ENCODE assay signal across 8 cellular contexts in the genomic region with DNA sequence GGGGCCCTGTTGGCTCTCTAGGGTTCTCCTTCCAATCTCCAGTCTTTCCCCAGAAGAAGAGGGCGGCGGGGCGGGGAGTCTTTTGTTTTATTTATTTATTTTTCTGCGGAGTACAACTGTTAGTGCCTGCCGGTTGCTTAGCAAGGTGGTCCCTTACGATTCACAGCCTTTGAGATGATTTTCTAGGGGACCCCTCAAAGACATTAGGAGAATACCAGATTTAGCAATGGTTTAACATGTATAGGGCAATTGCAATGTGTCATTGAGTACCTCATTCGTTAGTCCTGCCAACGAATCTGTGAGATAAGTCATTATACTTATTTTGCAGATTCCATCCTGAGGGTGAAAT. TPM values are rescaled to one million over a fixed set of nuclear protein-coding genes. Genes with fewer than 3 reads are reported as not detected.
A peak's percentile ranks its signal among the peaks of the same experiment; 100 is the strongest.
DNase-seq lines count a peak whose midpoint lies in the region; ATAC-seq, FAIRE-seq and TF ChIP-seq lines count a peak whose summit lies in the region.

No MANE protein-coding gene starts in this region.

- H3K4me2 ChIP-seq in DND-41 (ENCODE audit: insufficient read depth, low read length) = peak overlapping the region; percentile 95
- peak overlapping the region; percentile 95 for H3K4me2 ChIP-seq in MM.1S (ENCODE audit: low read depth, low read length)

- H3K27me3 ChIP-seq in DND-41 (ENCODE audit: insufficient read depth, low read length, poor library complexity) = no peaks in the 10 kb centered on the region
- H3K27me3 ChIP-seq in MM.1S (replicated peaks; ENCODE audit: insufficient read depth, low read length) = no peaks in the 10 kb centered on the region
- no peaks in the 10 kb centered on the region for H3K27me3 ChIP-seq in endocrine pancreas (ENCODE audit: control insufficient read depth, insufficient read depth, low read length)
- H3K27me3 ChIP-seq in pancreas = no peaks in the 10 kb centered on the region

- DNase-seq in DND-41 (no peak), MM.1S (no peak), pancreas (no peak), Ammon's horn (ENCODE audit: low spot score) (no peak), NCI-H748 (lab: John Stamatoyannopoulos, UW; ENCODE audit: unreplicated experiment) (no peak), sciatic nerve (ENCODE audit: low spot score) (no peak)

- H3K79me2 ChIP-seq in DND-41 (ENCODE audit: insufficient read depth, low read length) (peaks cover 27% of the 10 kb centered on the region), MM.1S (ENCODE audit: low read length) (peaks cover 33% of the 10 kb centered on the region)

- H3K4me3 ChIP-seq in DND-41 (ENCODE audit: low read depth in 1 of 2, low read length in 2 of 2) (peak overlapping the region; percentile 75 to 94), MM.1S (ENCODE audit: low read length) (peak overlapping the region; percentile 46), endocrine pancreas (ENCODE audit: control insufficient read depth, insufficient read depth, low read length) (peak overlapping the region; percentile 77), pancreas (peak overlapping the region; percentile 71 to 87 (median 82))

- intact Hi-C loops in pancreas (cut with DNase I) (no loop called here), sciatic nerve (cut with DNase I) (loop anchor here (5.0 kb wide), 1 partner anchor 54 kb away; a partner anchor contains a TSS)

- peaks cover 36% of the 10 kb centered on the region for H3K36me3 ChIP-seq in DND-41 (ENCODE audit: insufficient read depth, low read length)
- peaks cover 15% of the 10 kb centered on the region; the same call in 1 of the 2 replicates for H3K36me3 ChIP-seq in MM.1S (replicated peaks; ENCODE audit: insufficient read depth, low read length)
- H3K36me3 ChIP-seq in endocrine pancreas (ENCODE audit: control insufficient read depth, insufficient read depth, low read length) = no peaks in the 10 kb centered on the region
- peaks cover 0 to 20% (median 0%) of the 10 kb centered on the region in 3 donors for H3K36me3 ChIP-seq in pancreas

- FAIRE-seq in pancreas (lab: Jason Lieb, UNC) = no peak

- no peaks in the 10 kb centered on the region for H4K20me1 ChIP-seq in DND-41 (ENCODE audit: insufficient read depth, low read length)
- no peaks in the 10 kb centered on the region for H4K20me1 ChIP-seq in MM.1S (ENCODE audit: insufficient read depth, low read length)

- peak overlapping the region; percentile 92 for H3K9ac ChIP-seq in DND-41 (ENCODE audit: low read depth, low read length)
- peak overlapping the region; percentile 24; the same call in 1 of the 2 replicates for H3K9ac ChIP-seq in MM.1S (ENCODE audit: low read length)
- H3K9ac ChIP-seq in endocrine pancreas (ENCODE audit: control insufficient read depth, insufficient read depth, low read length) = peak overlapping the region; percentile 13

- H2AFZ ChIP-seq in DND-41 (ENCODE audit: low read depth, low read length) (peak overlapping the region; percentile 92), MM.1S (ENCODE audit: low read length) (peak overlapping the region; percentile 76)

- H3K27ac ChIP-seq in DND-41 (ENCODE audit: low read length) = peak overlapping the region; percentile 81
- peak overlapping the region; percentile 82; the same call in 1 of the 2 replicates for H3K27ac ChIP-seq in MM.1S (ENCODE audit: low read length)
- H3K27ac ChIP-seq in pancreas = peak overlapping the region; percentile 74 to 82 (median 81)

- WGBS in pancreas, 2 donors = 10 to 12% methylated on average over 8 of the region's 8 CpGs

- peaks cover 41% of the 10 kb centered on the region for H3K4me1 ChIP-seq in DND-41 (ENCODE audit: insufficient read depth, low read length)
- peaks cover 19% of the 10 kb centered on the region for H3K4me1 ChIP-seq in MM.1S (ENCODE audit: low read length)
- H3K4me1 ChIP-seq in endocrine pancreas (ENCODE audit: control insufficient read depth, insufficient read depth, low read length) = peaks cover 4% of the 10 kb centered on the region
- H3K4me1 ChIP-seq in pancreas = peaks cover 0 to 9% (median 5%) of the 10 kb centered on the region in 3 donors

- H3F3A ChIP-seq in MM.1S (ENCODE audit: insufficient read depth, low read length) = peaks cover 20% of the 10 kb centered on the region

- peaks cover 2% of the 10 kb centered on the region for H3K9me3 ChIP-seq in DND-41 (ENCODE audit: insufficient read depth, low read length, severe bottlenecking)
- no peaks in the 10 kb centered on the region for H3K9me3 ChIP-seq in MM.1S (replicated peaks; ENCODE audit: insufficient read depth, low read length)
- no peaks in the 10 kb centered on the region for H3K9me3 ChIP-seq in endocrine pancreas (ENCODE audit: control insufficient read depth, low read length)
- H3K9me3 ChIP-seq in pancreas = no peaks in the 10 kb centered on the region

- no peak for ATAC-seq in DND-41 (ENCODE audit: insufficient read depth, low read depth)
- ATAC-seq in pancreas = no peak
- no peak for ATAC-seq in GM21367 (IDR thresholded peaks at IDR 0.05; ENCODE audit: unreplicated experiment)
- no peak for ATAC-seq in sciatic nerve

- TF ChIP-seq CTCF in DND-41 (IDR thresholded peaks at IDR 0.05; ENCODE audit: borderline replicate concordance, extremely low read depth, low read length, poor library complexity, severe bottlenecking) = no peak
- TF ChIP-seq CTCF in MM.1S (IDR thresholded peaks at IDR 0.05; ENCODE audit: low read length) = no peak
- no peak for TF ChIP-seq CTCF in pancreas (IDR thresholded peaks at IDR 0.05)

- H3K9me2 ChIP-seq in MM.1S (replicated peaks; ENCODE audit: insufficient read depth, low read length) = no peaks in the 10 kb centered on the region

RNA-seq across cellular contexts. Expression of a gene that starts 0.3 kb away (rescaled TPM):
- total RNA-seq in pancreas (10 to 100 TPM; 17.0 to 23.4 (median 19.6) TPM), sciatic nerve (25.1 TPM)
- polyA plus RNA-seq in pancreas = 10 to 100 TPM; 30.3 to 36.6 TPM

RNA-seq across cellular contexts. Expression of a gene that starts 34.4 kb away (rescaled TPM):
- total RNA-seq in pancreas (1 to 10 TPM in 1 of 6 donors, under 1 TPM in 2, not detected in 3; 0.55 to 2.1 (median 0.61) TPM), sciatic nerve (not detected)
- polyA plus RNA-seq in pancreas = under 1 TPM in 1 of 2 donors, not detected in 1; 0.05 TPM

RNA-seq across cellular contexts. Expression of a gene that starts 55.4 kb away (rescaled TPM):
- 10 to 100 TPM in 3 of 6 donors, 1 to 10 TPM in 3; 3.1 to 52.2 (median 9.6) TPM for total RNA-seq in pancreas
- polyA plus RNA-seq in pancreas = under 1 TPM; 0.11 to 0.80 TPM
- 1.3 TPM for total RNA-seq in sciatic nerve

RNA-seq across cellular contexts. Expression of a gene that starts 55.7 kb away (rescaled TPM):
- total RNA-seq in pancreas = 10 to 100 TPM; 12.1 to 21.5 (median 15.3) TPM
- polyA plus RNA-seq in pancreas = 10 to 100 TPM; 12.9 to 20.5 TPM
- total RNA-seq in sciatic nerve = 19.3 TPM

Comparison
In these comparisons a context has a peak if more than half of its experiments do, and no peak if none do; other contexts are left out.
1. H3K9ac ChIP-seq: peak in every context shown above with its lines; median percentile 92 in DND-41; 24 in MM.1S; 13 in endocrine pancreas.